In genomic region chr14:31207746-31208545, GRCh38 we compare ENCODE assay signal across 8 cellular contexts. TPM values are rescaled to one million over a fixed set of nuclear protein-coding genes. Genes with fewer than 3 reads are reported as not detected.
A peak's percentile ranks its signal among the peaks of the same experiment; 100 is the strongest.
DNase-seq lines count a peak whose midpoint lies in the region; ATAC-seq and TF ChIP-seq lines count a peak whose summit lies in the region.

TSS of gene HECTD1 (minus strand) at chr14:31207793. CDS start at chr14:31205936, 1,857 bp downstream.

- H3K79me2 ChIP-seq in OCI-LY3 (ENCODE audit: low read length): peaks cover 42% of the 10 kb centered on the region

- H3K4me1 ChIP-seq in HUES6 (ENCODE audit: control insufficient read depth, insufficient read depth, low read length): peaks cover 12% of the 10 kb centered on the region; the same call in 1 of the 2 replicates
- peaks cover 22% of the 10 kb centered on the region for H3K4me1 ChIP-seq in OCI-LY3 (ENCODE audit: low read length)

- H3K9me3 ChIP-seq in HUES6 (ENCODE audit: control insufficient read depth, insufficient read depth, low read depth, low read length) (no peaks in the 10 kb centered on the region), OCI-LY3 (ENCODE audit: insufficient read depth, low read length) (no peaks in the 10 kb centered on the region)

- H2AFZ ChIP-seq in OCI-LY3 (ENCODE audit: low read depth, low read length): peak within 1 kb of the TSS; percentile 71

- peak within 1 kb of the TSS; percentile 99 for H3K9ac ChIP-seq in HUES6 (ENCODE audit: low read length)
- H3K9ac ChIP-seq in OCI-LY3 (ENCODE audit: low read length): peak within 1 kb of the TSS; percentile 86

- H3K4me2 ChIP-seq in OCI-LY3 (ENCODE audit: low read length): peak within 1 kb of the TSS; percentile 87

- H3K27ac ChIP-seq in HUES6 (ENCODE audit: low read depth, low read length): peak within 1 kb of the TSS; percentile 99
- peak within 1 kb of the TSS; percentile 92 for H3K27ac ChIP-seq in OCI-LY3 (ENCODE audit: low read length)

- peaks cover 11% of the 10 kb centered on the region for H3K36me3 ChIP-seq in HUES6 (ENCODE audit: control insufficient read depth, insufficient read depth, low read length)
- H3K36me3 ChIP-seq in OCI-LY3 (replicated peaks; ENCODE audit: low read depth, low read length): peaks cover 8% of the 10 kb centered on the region

- TF ChIP-seq CTCF in OCI-LY3 (IDR thresholded peaks at IDR 0.05; ENCODE audit: low read depth, low read length) (peak; percentile 57), epithelial cell of esophagus (IDR thresholded peaks at IDR 0.05; ENCODE audit: insufficient read depth, low read depth, low read length, missing control alignments) (peak; percentile 16)

- H3K27me3 ChIP-seq in HUES6 (ENCODE audit: control insufficient read depth, insufficient read depth, low read length) (no peaks in the 10 kb centered on the region), OCI-LY3 (ENCODE audit: low read depth, low read length) (no peaks in the 10 kb centered on the region)

- peak; percentile 65 for ATAC-seq in GM21447 (IDR thresholded peaks at IDR 0.05; ENCODE audit: unreplicated experiment)

- H4K20me1 ChIP-seq in OCI-LY3 (ENCODE audit: insufficient read depth, low read length): peaks cover 20% of the 10 kb centered on the region

- peak within 1 kb of the TSS; percentile 72 for H3K4me3 ChIP-seq in HUES6 (ENCODE audit: low read depth, low read length)
- peak within 1 kb of the TSS; percentile 89 for H3K4me3 ChIP-seq in OCI-LY3 (ENCODE audit: low read length)
- peak within 1 kb of the TSS; percentile 59 for H3K4me3 ChIP-seq in epithelial cell of esophagus (ENCODE audit: low read length)

- peak; percentile 73 for DNase-seq in DMS 273 treated with DMSO at 0.1 percent for 48 hours (lab: John Stamatoyannopoulos, UW)
- DNase-seq in activated CD8-positive, alpha-beta memory T cell treated with anti-CD3 and anti-CD28 coated beads, Interleukin-2, amount 50 U/mL, for 48 hours: peak; percentile 93
- peak; percentile 76 for DNase-seq in epithelial cell of esophagus (ENCODE audit: low read depth)
- peak; percentile 87 for DNase-seq in mucosa of gallbladder (ENCODE audit: low spot score)
- peak; percentile 68 to 80 for DNase-seq in stimulated activated CD8-positive, alpha-beta memory T cell treated with anti-CD3 and anti-CD28 coated beads, Interleukin-4, amount 100 ng/mL, for 4 hours (ENCODE audit: low read depth in 2 of 2, low spot score in 1 of 2)

RNA-seq across cellular contexts. Expression of gene HECTD1, which starts in this region (rescaled TPM):
- 137 TPM for total RNA-seq in mucosa of gallbladder

Comparison
In these comparisons a context has a peak if more than half of its experiments do, and no peak if none do; other contexts are left out.
1. Peak in every context shown above with its lines: DNase-seq, ATAC-seq, H3K4me3 ChIP-seq and H3K27ac ChIP-seq.